In the genomic region with DNA sequence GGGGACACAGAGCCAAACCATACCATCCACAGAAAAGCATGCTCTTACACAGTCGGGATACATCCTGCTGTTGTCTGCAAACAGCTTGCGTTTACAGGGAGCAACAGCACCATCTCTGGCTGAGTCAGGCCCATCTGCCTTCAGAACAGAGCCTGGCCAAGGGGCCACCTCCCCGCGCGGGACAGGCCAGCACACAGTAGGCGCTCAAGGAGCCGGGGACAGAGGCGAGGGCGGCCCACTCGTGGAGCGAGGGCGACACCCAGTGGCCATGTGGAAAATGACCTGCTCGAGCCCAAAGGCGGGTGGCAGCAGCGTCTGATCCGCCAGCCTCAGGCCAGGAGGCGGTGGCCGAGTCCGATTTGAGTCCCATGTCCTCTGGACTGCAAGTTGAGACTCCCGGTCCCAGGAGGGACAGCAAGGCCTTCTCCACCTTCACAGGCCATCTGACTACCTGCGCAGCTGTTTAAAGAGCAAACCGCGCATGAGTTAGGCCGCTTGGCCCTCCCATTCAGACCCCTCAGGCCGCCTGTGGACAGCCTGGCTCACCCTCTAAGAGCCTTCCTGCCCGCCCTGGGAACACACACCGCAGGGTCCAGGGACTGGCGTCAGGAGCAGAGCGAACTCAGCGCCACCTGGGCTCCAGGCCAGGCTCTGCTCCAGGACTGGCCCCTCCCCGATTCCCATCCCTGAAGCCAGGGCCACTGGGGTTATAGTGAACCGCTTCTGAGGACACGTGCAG, we compare ENCODE assay signal across 1 cellular context.
A peak's percentile ranks its signal among the peaks of the same experiment; 100 is the strongest.
TF ChIP-seq lines count a peak whose summit lies in the region.

No MANE protein-coding gene starts in this region.

TF ChIP-seq in HepG2, 621 proteins besides CTCF, POLR2A, EP300 and RAD21 (continued from another document and continues in another):
- TF ChIP-seq, protein P1, sequence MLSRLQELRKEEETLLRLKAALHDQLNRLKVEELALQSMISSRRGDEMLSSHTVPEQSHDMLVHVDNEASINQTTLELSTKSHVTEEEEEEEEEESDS (CRISPR knock-in tag; IDR thresholded peaks at IDR 0.05; ENCODE audit: borderline replicate concordance): no peak
- no peak for TF ChIP-seq HCFC1 (IDR thresholded peaks at IDR 0.05; ENCODE audit: low read depth, low read length)
- peak; percentile 42; the same call in 1 of the 2 replicates for TF ChIP-seq NR2C2 (CRISPR knock-in tag; IDR thresholded peaks at IDR 0.05; ENCODE audit: borderline replicate concordance)
- 0 out of 2 replicates have a peak, but pooled peaks have one; percentile 23 for TF ChIP-seq ZNF614 (CRISPR knock-in tag; IDR thresholded peaks at IDR 0.05; ENCODE audit: borderline replicate concordance)
- TF ChIP-seq HNRNPH1 (optimal IDR thresholded peaks at IDR 0.05; ENCODE audit: low read depth, low read length): no peak
- no peak for TF ChIP-seq ZFP62 (CRISPR knock-in tag; IDR thresholded peaks at IDR 0.05)
- TF ChIP-seq GTF2F1 (IDR thresholded peaks at IDR 0.05; ENCODE audit: low read length): no peak
- TF ChIP-seq ZFP37 (CRISPR knock-in tag; IDR thresholded peaks at IDR 0.05; ENCODE audit: borderline replicate concordance): no peak
- TF ChIP-seq ZNF224 (CRISPR knock-in tag; IDR thresholded peaks at IDR 0.05): 0 out of 2 replicates have a peak, but pooled peaks have one; percentile 42
- TF ChIP-seq, protein P2, sequence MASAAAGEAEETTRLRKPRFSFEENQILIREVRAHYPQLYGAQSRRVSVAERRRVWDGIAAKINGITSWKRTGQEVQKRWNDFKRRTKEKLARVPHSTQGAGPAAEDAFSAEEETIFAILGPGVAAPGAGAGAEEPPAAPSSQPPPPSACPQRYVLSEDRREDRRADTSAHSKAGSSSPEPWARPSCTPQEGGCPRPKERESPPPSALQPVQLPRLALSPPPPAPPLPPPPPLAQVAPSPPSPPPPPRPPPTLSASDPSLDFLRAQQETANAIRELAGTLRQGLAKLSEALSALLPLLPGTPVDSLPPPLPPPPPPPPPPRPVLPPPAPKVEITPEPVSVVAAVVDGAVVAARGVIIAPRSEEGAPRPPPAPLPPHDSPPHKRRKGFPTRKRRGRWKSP (CRISPR knock-in tag; IDR thresholded peaks at IDR 0.05): peak; percentile 69; the same call in 1 of the 2 replicates
- TF ChIP-seq ISX (CRISPR knock-in tag; conservative IDR thresholded peaks at IDR 0.05): no peak
- peak; percentile 77 for TF ChIP-seq ZNF768 (CRISPR knock-in tag; IDR thresholded peaks at IDR 0.05)
- TF ChIP-seq, protein P3, sequence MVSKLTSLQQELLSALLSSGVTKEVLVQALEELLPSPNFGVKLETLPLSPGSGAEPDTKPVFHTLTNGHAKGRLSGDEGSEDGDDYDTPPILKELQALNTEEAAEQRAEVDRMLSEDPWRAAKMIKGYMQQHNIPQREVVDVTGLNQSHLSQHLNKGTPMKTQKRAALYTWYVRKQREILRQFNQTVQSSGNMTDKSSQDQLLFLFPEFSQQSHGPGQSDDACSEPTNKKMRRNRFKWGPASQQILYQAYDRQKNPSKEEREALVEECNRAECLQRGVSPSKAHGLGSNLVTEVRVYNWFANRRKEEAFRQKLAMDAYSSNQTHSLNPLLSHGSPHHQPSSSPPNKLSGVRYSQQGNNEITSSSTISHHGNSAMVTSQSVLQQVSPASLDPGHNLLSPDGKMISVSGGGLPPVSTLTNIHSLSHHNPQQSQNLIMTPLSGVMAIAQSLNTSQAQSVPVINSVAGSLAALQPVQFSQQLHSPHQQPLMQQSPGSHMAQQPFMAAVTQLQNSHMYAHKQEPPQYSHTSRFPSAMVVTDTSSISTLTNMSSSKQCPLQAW (CRISPR knock-in tag; IDR thresholded peaks at IDR 0.05): peak; percentile 59; the same call in 1 of the 2 replicates
- TF ChIP-seq FOXP1 (IDR thresholded peaks at IDR 0.05): no peak
- no peak for TF ChIP-seq FOXP1 (CRISPR knock-in tag; IDR thresholded peaks at IDR 0.05)
- TF ChIP-seq, protein P4, sequence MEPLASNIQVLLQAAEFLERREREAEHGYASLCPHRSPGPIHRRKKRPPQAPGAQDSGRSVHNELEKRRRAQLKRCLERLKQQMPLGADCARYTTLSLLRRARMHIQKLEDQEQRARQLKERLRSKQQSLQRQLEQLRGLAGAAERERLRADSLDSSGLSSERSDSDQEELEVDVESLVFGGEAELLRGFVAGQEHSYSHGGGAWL (CRISPR knock-in tag; IDR thresholded peaks at IDR 0.05): peak; percentile 80
- TF ChIP-seq, protein P5, sequence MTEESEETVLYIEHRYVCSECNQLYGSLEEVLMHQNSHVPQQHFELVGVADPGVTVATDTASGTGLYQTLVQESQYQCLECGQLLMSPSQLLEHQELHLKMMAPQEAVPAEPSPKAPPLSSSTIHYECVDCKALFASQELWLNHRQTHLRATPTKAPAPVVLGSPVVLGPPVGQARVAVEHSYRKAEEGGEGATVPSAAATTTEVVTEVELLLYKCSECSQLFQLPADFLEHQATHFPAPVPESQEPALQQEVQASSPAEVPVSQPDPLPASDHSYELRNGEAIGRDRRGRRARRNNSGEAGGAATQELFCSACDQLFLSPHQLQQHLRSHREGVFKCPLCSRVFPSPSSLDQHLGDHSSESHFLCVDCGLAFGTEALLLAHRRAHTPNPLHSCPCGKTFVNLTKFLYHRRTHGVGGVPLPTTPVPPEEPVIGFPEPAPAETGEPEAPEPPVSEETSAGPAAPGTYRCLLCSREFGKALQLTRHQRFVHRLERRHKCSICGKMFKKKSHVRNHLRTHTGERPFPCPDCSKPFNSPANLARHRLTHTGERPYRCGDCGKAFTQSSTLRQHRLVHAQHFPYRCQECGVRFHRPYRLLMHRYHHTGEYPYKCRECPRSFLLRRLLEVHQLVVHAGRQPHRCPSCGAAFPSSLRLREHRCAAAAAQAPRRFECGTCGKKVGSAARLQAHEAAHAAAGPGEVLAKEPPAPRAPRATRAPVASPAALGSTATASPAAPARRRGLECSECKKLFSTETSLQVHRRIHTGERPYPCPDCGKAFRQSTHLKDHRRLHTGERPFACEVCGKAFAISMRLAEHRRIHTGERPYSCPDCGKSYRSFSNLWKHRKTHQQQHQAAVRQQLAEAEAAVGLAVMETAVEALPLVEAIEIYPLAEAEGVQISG (CRISPR knock-in tag; IDR thresholded peaks at IDR 0.05): peak; percentile 55
- no peak for TF ChIP-seq MBNL3 (CRISPR knock-in tag; conservative IDR thresholded peaks at IDR 0.05)
- TF ChIP-seq HNF4G (IDR thresholded peaks at IDR 0.05; ENCODE audit: borderline replicate concordance, low read depth, low read length): no peak
- peak; percentile 72 for TF ChIP-seq HNF4G (CRISPR knock-in tag; IDR thresholded peaks at IDR 0.05; ENCODE audit: borderline replicate concordance, low read depth)
- TF ChIP-seq CENPT (CRISPR knock-in tag; IDR thresholded peaks at IDR 0.05; ENCODE audit: low read depth): peak; percentile 66; the same call in 1 of the 2 replicates
- no peak for TF ChIP-seq PRMT3 (CRISPR knock-in tag; IDR thresholded peaks at IDR 0.05; ENCODE audit: borderline replicate concordance, low read depth)
- peak; percentile 5; the same call in 1 of the 2 replicates for TF ChIP-seq DPF2 (CRISPR knock-in tag; IDR thresholded peaks at IDR 0.05; ENCODE audit: borderline replicate concordance, low read depth)
- no peak for TF ChIP-seq SIN3A (IDR thresholded peaks at IDR 0.05; ENCODE audit: borderline replicate concordance, low read depth, low read length)
- TF ChIP-seq ZNF101 (CRISPR knock-in tag; IDR thresholded peaks at IDR 0.05; ENCODE audit: borderline replicate concordance, low read depth): no peak
- TF ChIP-seq, protein P6, sequence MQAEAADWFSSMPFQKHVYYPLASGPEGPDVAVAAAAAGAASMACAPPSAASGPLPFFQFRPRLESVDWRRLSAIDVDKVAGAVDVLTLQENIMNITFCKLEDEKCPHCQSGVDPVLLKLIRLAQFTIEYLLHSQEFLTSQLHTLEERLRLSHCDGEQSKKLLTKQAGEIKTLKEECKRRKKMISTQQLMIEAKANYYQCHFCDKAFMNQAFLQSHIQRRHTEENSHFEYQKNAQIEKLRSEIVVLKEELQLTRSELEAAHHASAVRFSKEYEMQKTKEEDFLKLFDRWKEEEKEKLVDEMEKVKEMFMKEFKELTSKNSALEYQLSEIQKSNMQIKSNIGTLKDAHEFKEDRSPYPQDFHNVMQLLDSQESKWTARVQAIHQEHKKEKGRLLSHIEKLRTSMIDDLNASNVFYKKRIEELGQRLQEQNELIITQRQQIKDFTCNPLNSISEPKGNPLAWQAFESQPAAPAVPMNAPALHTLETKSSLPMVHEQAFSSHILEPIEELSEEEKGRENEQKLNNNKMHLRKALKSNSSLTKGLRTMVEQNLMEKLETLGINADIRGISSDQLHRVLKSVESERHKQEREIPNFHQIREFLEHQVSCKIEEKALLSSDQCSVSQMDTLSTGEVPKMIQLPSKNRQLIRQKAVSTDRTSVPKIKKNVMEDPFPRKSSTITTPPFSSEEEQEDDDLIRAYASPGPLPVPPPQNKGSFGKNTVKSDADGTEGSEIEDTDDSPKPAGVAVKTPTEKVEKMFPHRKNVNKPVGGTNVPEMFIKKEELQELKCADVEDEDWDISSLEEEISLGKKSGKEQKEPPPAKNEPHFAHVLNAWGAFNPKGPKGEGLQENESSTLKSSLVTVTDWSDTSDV (CRISPR knock-in tag; IDR thresholded peaks at IDR 0.05): 0 out of 2 replicates have a peak, but pooled peaks have one; percentile 47
- peak; percentile 29 for TF ChIP-seq TEAD3 (CRISPR knock-in tag; optimal IDR thresholded peaks at IDR 0.05; ENCODE audit: borderline replicate concordance)
- TF ChIP-seq, protein P7, sequence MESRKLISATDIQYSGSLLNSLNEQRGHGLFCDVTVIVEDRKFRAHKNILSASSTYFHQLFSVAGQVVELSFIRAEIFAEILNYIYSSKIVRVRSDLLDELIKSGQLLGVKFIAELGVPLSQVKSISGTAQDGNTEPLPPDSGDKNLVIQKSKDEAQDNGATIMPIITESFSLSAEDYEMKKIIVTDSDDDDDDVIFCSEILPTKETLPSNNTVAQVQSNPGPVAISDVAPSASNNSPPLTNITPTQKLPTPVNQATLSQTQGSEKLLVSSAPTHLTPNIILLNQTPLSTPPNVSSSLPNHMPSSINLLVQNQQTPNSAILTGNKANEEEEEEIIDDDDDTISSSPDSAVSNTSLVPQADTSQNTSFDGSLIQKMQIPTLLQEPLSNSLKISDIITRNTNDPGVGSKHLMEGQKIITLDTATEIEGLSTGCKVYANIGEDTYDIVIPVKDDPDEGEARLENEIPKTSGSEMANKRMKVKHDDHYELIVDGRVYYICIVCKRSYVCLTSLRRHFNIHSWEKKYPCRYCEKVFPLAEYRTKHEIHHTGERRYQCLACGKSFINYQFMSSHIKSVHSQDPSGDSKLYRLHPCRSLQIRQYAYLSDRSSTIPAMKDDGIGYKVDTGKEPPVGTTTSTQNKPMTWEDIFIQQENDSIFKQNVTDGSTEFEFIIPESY (CRISPR knock-in tag; IDR thresholded peaks at IDR 0.05): peak; percentile 58
- no peak for TF ChIP-seq ZSCAN12 (CRISPR knock-in tag; IDR thresholded peaks at IDR 0.05)
- no peak; the same call in 1 of the 2 replicates for TF ChIP-seq MIER2 (CRISPR knock-in tag; IDR thresholded peaks at IDR 0.05)
- no peak for TF ChIP-seq SP140L (CRISPR knock-in tag; IDR thresholded peaks at IDR 0.05; ENCODE audit: borderline replicate concordance)
- peak; percentile 50 for TF ChIP-seq YY1 (IDR thresholded peaks at IDR 0.05; ENCODE audit: insufficient read depth, insufficient replicate concordance, low read depth, low read length)
- 0 out of 2 replicates have a peak, but pooled peaks have one; percentile 20 for TF ChIP-seq ZBTB7A (CRISPR knock-in tag; IDR thresholded peaks at IDR 0.05)
- peak; percentile 42; the same call in 1 of the 2 replicates for TF ChIP-seq MXD4 (CRISPR knock-in tag; IDR thresholded peaks at IDR 0.05)
- TF ChIP-seq ZNF33A (CRISPR knock-in tag; IDR thresholded peaks at IDR 0.05; ENCODE audit: borderline replicate concordance): no peak
- 0 out of 2 replicates have a peak, but pooled peaks have one; percentile 75 for TF ChIP-seq ZBTB42 (CRISPR knock-in tag; IDR thresholded peaks at IDR 0.05)
- TF ChIP-seq PAWR (CRISPR knock-in tag; IDR thresholded peaks at IDR 0.05; ENCODE audit: borderline replicate concordance): no peak
- TF ChIP-seq HNRNPL (IDR thresholded peaks at IDR 0.05; ENCODE audit: low read depth, low read length): peak; percentile 72; the same call in 1 of the 2 replicates
- TF ChIP-seq RBM39 (IDR thresholded peaks at IDR 0.05; ENCODE audit: low read depth, low read length, poor library complexity, severe bottlenecking): peak; percentile 56
- TF ChIP-seq ZKSCAN5 (CRISPR knock-in tag; IDR thresholded peaks at IDR 0.05): no peak
- TF ChIP-seq, protein P8, sequence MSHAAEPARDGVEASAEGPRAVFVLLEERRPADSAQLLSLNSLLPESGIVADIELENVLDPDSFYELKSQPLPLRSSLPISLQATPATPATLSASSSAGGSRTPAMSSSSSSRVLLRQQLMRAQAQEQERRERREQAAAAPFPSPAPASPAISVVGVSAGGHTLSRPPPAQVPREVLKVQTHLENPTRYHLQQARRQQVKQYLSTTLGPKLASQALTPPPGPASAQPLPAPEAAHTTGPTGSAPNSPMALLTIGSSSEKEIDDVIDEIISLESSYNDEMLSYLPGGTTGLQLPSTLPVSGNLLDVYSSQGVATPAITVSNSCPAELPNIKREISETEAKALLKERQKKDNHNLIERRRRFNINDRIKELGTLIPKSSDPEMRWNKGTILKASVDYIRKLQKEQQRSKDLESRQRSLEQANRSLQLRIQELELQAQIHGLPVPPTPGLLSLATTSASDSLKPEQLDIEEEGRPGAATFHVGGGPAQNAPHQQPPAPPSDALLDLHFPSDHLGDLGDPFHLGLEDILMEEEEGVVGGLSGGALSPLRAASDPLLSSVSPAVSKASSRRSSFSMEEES (CRISPR knock-in tag; IDR thresholded peaks at IDR 0.05): no peak; the same call in 1 of the 2 replicates
- no peak for TF ChIP-seq SOX6 (IDR thresholded peaks at IDR 0.05)
- peak; percentile 70 for TF ChIP-seq SOX6 (CRISPR knock-in tag; IDR thresholded peaks at IDR 0.05)
- peak; percentile 80; the same call in 1 of the 2 replicates for TF ChIP-seq ZNF230 (CRISPR knock-in tag; IDR thresholded peaks at IDR 0.05)
- no peak for TF ChIP-seq RFXANK (CRISPR knock-in tag; IDR thresholded peaks at IDR 0.05)
- no peak for TF ChIP-seq ZNF674 (CRISPR knock-in tag; IDR thresholded peaks at IDR 0.05; ENCODE audit: low read depth)
- no peak for TF ChIP-seq SMYD3 (CRISPR knock-in tag; IDR thresholded peaks at IDR 0.05)
- TF ChIP-seq SP2 (CRISPR knock-in tag; IDR thresholded peaks at IDR 0.05): no peak
- TF ChIP-seq, protein P9, sequence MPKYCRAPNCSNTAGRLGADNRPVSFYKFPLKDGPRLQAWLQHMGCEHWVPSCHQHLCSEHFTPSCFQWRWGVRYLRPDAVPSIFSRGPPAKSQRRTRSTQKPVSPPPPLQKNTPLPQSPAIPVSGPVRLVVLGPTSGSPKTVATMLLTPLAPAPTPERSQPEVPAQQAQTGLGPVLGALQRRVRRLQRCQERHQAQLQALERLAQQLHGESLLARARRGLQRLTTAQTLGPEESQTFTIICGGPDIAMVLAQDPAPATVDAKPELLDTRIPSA (CRISPR knock-in tag; IDR thresholded peaks at IDR 0.05; ENCODE audit: borderline replicate concordance): no peak; the same call in 1 of the 2 replicates
- TF ChIP-seq RORA (CRISPR knock-in tag; IDR thresholded peaks at IDR 0.05): no peak
- peak; percentile 57 for TF ChIP-seq POLR2G (IDR thresholded peaks at IDR 0.05; ENCODE audit: low read depth, low read length)
- TF ChIP-seq, protein P10, sequence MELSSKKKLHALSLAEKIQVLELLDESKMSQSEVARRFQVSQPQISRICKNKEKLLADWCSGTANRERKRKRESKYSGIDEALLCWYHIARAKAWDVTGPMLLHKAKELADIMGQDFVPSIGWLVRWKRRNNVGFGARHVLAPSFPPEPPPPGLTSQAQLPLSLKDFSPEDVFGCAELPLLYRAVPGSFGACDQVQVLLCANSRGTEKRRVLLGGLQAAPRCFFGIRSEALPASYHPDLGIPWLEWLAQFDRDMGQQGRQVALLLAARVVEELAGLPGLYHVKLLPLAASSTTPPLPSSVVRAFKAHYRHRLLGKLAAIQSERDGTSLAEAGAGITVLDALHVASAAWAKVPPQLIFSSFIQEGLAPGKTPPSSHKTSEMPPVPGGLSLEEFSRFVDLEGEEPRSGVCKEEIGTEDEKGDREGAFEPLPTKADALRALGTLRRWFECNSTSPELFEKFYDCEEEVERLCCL (CRISPR knock-in tag; IDR thresholded peaks at IDR 0.05; ENCODE audit: borderline replicate concordance): peak; percentile 58; the same call in 1 of the 2 replicates
